Comparison of ENCODE assay signal across 11 cellular contexts in the genomic region with DNA sequence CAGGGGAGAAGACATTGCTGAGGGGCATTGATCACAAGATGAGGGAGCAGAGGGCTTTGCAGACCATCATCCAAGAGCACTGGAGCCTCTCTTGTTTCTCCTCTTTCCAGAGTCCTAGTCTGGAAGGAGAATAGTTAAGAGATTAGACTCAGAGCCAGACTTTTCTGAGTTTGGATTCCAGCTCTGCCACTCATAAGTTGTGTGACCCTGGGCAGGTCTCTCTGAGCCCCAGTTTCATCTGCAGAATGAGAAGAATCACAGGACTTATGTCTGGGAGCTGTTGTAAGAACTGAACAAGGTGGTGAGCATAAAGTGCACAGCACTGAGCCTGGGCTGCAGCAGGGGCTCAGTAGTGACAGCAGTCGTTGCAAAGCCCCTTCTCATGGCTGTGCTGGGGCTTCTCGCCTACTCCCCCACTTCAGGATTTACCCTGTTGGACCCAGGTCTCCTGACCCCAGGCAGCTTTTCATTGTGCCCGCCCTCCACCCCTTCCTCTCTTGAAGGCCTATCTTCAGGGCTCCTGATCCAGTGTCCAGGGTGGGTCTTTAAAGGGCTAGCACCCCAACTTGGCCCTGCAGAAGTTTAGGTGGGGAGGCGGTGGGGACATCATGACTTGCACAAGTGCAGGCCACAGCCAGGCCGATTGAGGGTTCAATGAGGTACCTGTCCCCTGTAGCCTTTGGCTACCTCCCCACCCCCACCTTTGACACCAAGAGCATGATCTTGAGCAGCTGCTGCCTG. TPM values are rescaled to one million over a fixed set of nuclear protein-coding genes. Genes with fewer than 3 reads are reported as not detected.
DNase-seq lines count a peak whose midpoint lies in the region; ATAC-seq and TF ChIP-seq lines count a peak whose summit lies in the region.
"Had no signal": no experiment of that assay in that cellular context is flagged by ENCODE, and none has a peak within 500 bp of the region (broad histone marks: within the 10 kb centered on the region; RNA-seq: fewer than 3 reads in every experiment).

No MANE protein-coding gene starts in this region.

- peaks cover 16% of the 10 kb centered on the region for H3K4me1 ChIP-seq in prostate gland (replicated peaks)

- CTCF ChIA-PET in AG04450 (lab: Charles Lee): interaction anchor here (0.6 to 3.5 kb wide), 4 partner anchors 11 to 115 kb away, joined by 4 to 17 read pairs (median 5); no protein-coding TSS in a partner anchor

- H3K9me3 ChIP-seq in AG04450 (ENCODE audit: control insufficient read depth, insufficient read depth, low read length) (no peaks in the 10 kb centered on the region), prostate gland (no peaks in the 10 kb centered on the region)

- 78% methylated on average over 5 of the region's 5 CpGs for WGBS in prostate gland

- POLR2A ChIA-PET in AG04450 (lab: Yijun Ruan, JAX): interaction anchor here (0.8 to 2.2 kb wide), 7 partner anchors 12 to 152 kb away, joined by 3 to 17 read pairs (median 7); partner anchors contain the start of genes RBM22 and SMIM3

- H3K4me3 ChIP-seq in AG04450 (ENCODE audit: low read depth, low read length) (peak overlapping the region; percentile 74), WI38 (ENCODE audit: low read depth, low read length) (peak overlapping the region; percentile 66), foreskin fibroblast (ENCODE audit: low read depth in 1 of 2, low read length in 2 of 2) (peak overlapping the region; percentile 59 to 60), prostate gland (no peak overlapping the region)

- intact Hi-C loops in prostate gland (cut with DNase I): no loop called here

- H3K27ac ChIP-seq in AG04450 (ENCODE audit: low read depth, low read length) (peak overlapping the region; percentile 95), prostate gland (peak overlapping the region; percentile 73 to 76)

- H3K27me3 ChIP-seq in AG04450 (ENCODE audit: control insufficient read depth, insufficient read depth, low read length) (no peaks in the 10 kb centered on the region), prostate gland (replicated peaks; ENCODE audit: insufficient read depth) (no peaks in the 10 kb centered on the region)

- H3K36me3 ChIP-seq in prostate gland: no peaks in the 10 kb centered on the region

- no peak for DNase-seq in AG04450 (ENCODE audit: low read depth, low spot score)
- DNase-seq in foreskin fibroblast: peak in 1 of 2 donors; percentile 43
- DNase-seq in prostate gland (ENCODE audit: low spot score): no peak
- DNase-seq in NCI-H446 (lab: John Stamatoyannopoulos, UW): no peak
- DNase-seq in NCI-H2107 (lab: John Stamatoyannopoulos, UW): no peak
- no peak for DNase-seq in stimulated activated CD4-positive, alpha-beta T cell treated with anti-CD3 and anti-CD28 coated beads, Interleukin-2, amount 100 ng/mL, for 24 hours
- DNase-seq: anterior cingulate cortex had no signal

- TF ChIP-seq CTCF in AG04450 (IDR thresholded peaks at IDR 0.05; ENCODE audit: low read depth, low read length) (no peak), WI38 (IDR thresholded peaks at IDR 0.05; ENCODE audit: low read depth, low read length) (no peak), foreskin fibroblast (IDR thresholded peaks at IDR 0.05; ENCODE audit: low read depth, low read length) (no peak), prostate gland (IDR thresholded peaks at IDR 0.05) (no peak)

- no peak for ATAC-seq in GM19467 (IDR thresholded peaks at IDR 0.05; ENCODE audit: unreplicated experiment)

- TF ChIP-seq POLR2A in prostate gland (IDR thresholded peaks at IDR 0.05): no peak

RNA-seq across cellular contexts. Expression of gene SYNPO, which starts 1.5 kb away (rescaled TPM):
- polyA plus RNA-seq in AG04450 (2011; rRNA removed): 10.1 and 12.7 TPM in 2 replicates
- polyA minus RNA-seq in AG04450 (2011; rRNA and poly(A)+ RNA removed): 31.9 and 45.2 TPM in 2 replicates
- 10 to 100 TPM; 13.7 to 61.0 TPM for total RNA-seq in prostate gland

RNA-seq across cellular contexts. Expression of gene MYOZ3, which starts 19.1 kb away (rescaled TPM):
- polyA plus RNA-seq in AG04450 (2011; rRNA removed): 0.51 and 0.68 TPM in 2 replicates
- polyA minus RNA-seq in AG04450 (2011; rRNA and poly(A)+ RNA removed): 0.74 and 0.78 TPM in 2 replicates
- 10 to 100 TPM in 1 of 2 donors, 1 to 10 TPM in 1; 1.2 to 14.1 TPM for total RNA-seq in prostate gland
- total RNA-seq: NCI-H460 had no signal
- polyA plus RNA-seq: IgD-negative memory B cell had no signal

RNA-seq across cellular contexts. Expression of gene RBM22, which starts 58.9 kb away (rescaled TPM):
- polyA plus RNA-seq in AG04450 (2011; rRNA removed): 42.4 and 49.5 TPM in 2 replicates
- 29.3 and 36.5 TPM in 2 replicates for polyA minus RNA-seq in AG04450 (2011; rRNA and poly(A)+ RNA removed)
- total RNA-seq in prostate gland: 10 to 100 TPM; 33.6 to 40.3 TPM

Comparison
In these comparisons a context has a peak if more than half of its experiments do, and no peak if none do; other contexts are left out.
1. H3K4me3 ChIP-seq: peak in AG04450 (single experiment), WI38 (single experiment) and foreskin fibroblast (2 of 2); none in prostate gland (0 of 2).